32 cellular contexts compared by ENCODE assay signal in genomic region chr19:19635313-19635702, GRCh38.
"Had no signal": no experiment of that assay in that cellular context is flagged by ENCODE, and none has a peak within 500 bp of the region (broad histone marks: within the 10 kb centered on the region; RNA-seq: fewer than 3 reads in every experiment).

No MANE protein-coding gene starts in this region.

- H3K27me3 Mint-ChIP-seq: central memory CD8-positive, alpha-beta T cell; dendritic cell treated with granulocyte-macrophage colony-stimulating factor and Interleukin-4, amounts not matched to agents 40 ng/mL and 50 ng/mL, for 4 days; naive B cell; stimulated activated naive B cell treated with anti-CD40 and anti-IgM and Interleukin-4, amounts not matched to agents 10 μg/mL and 1 μg/mL and 100 μg/mL, for 72 hours had no signal

- H3K9me3 Mint-ChIP-seq: activated T-cell treated with anti-CD3 and anti-CD28 coated beads, Interleukin-2, amount 50 U/mL, for 4 hours; activated T-helper 2 cell treated with anti-CD3 and anti-CD28 coated beads, Interferon-gamma antibody, Interleukin-2, Interleukin-4, amounts not matched to agents 10 μg/mL and 5 μg/mL and 100 μg/mL, durations not matched to agents 14 hours and 24 hours and 36 hours; central memory CD8-positive, alpha-beta T cell; dendritic cell treated with granulocyte-macrophage colony-stimulating factor and Interleukin-4, amounts not matched to agents 40 ng/mL and 50 ng/mL, for 4 days; endodermal cell; mesothelial cell of epicardium; naive B cell; nephron progenitor cell; stimulated activated naive B cell treated with anti-CD40 and anti-IgM and Interleukin-4, amounts not matched to agents 10 μg/mL and 1 μg/mL and 100 μg/mL, for 72 hours; WTC11 had no signal

- H3K4me1 ChIP-seq: psoas muscle, sigmoid colon, stomach, thyroid gland, upper lobe of left lung, vagina had no signal

- H3K27ac Mint-ChIP-seq: activated T-helper 2 cell treated with anti-CD3 and anti-CD28 coated beads, Interferon-gamma antibody, Interleukin-2, Interleukin-4, amounts not matched to agents 10 μg/mL and 5 μg/mL and 100 μg/mL, durations not matched to agents 14 hours and 24 hours and 36 hours; dendritic cell treated with granulocyte-macrophage colony-stimulating factor and Interleukin-4, amounts not matched to agents 40 ng/mL and 50 ng/mL, for 4 days; endodermal cell; mesothelial cell of epicardium; nephron progenitor cell; WTC11 had no signal

- FAIRE-seq: keratinocyte, small intestine had no signal

- H2AFZ ChIP-seq: parathyroid adenoma had no signal

- H3K4me3 ChIP-seq: psoas muscle, sigmoid colon, stomach, thyroid gland, upper lobe of left lung, vagina had no signal

- H3K9me3 ChIP-seq: psoas muscle, sigmoid colon, stomach, thyroid gland, upper lobe of left lung, vagina had no signal

- H3K4me1 Mint-ChIP-seq: endodermal cell, mesothelial cell of epicardium had no signal

- H3K4me3 Mint-ChIP-seq: activated T-cell treated with anti-CD3 and anti-CD28 coated beads, Interleukin-2, amount 50 U/mL, for 4 hours; central memory CD8-positive, alpha-beta T cell; dendritic cell treated with granulocyte-macrophage colony-stimulating factor and Interleukin-4, amounts not matched to agents 40 ng/mL and 50 ng/mL, for 4 days; endodermal cell; mesothelial cell of epicardium; nephron progenitor cell; stimulated activated naive B cell treated with anti-CD40 and anti-IgM and Interleukin-4, amounts not matched to agents 10 μg/mL and 1 μg/mL and 100 μg/mL, for 72 hours; WTC11 had no signal

- H3K79me2 ChIP-seq: parathyroid adenoma had no signal

- H3K27ac ChIP-seq: parathyroid adenoma, psoas muscle, sigmoid colon, stomach, thyroid gland, upper lobe of left lung, vagina had no signal

- ATAC-seq: activated T-cell treated with anti-CD3 and anti-CD28 coated beads, Interleukin-2, amount 50 U/mL, for 4 hours; esophagus mucosa; left colon; psoas muscle; stimulated activated naive B cell treated with anti-CD40 and anti-IgM and Interleukin-4, amounts not matched to agents 10 μg/mL and 1 μg/mL and 100 μg/mL, for 72 hours; WTC11 had no signal

- H3K27me3 ChIP-seq: sigmoid colon, stomach, thyroid gland, upper lobe of left lung, vagina had no signal

- H3K9ac ChIP-seq: parathyroid adenoma had no signal

- DNase-seq: activated CD8-positive, alpha-beta memory T cell treated with anti-CD3 and anti-CD28 coated beads for 24 hours; activated CD8-positive, alpha-beta memory T cell treated with anti-CD3 and anti-CD28 coated beads, Interleukin-2, amount 50 U/mL, for 48 hours; activated T-cell treated with anti-CD3 and anti-CD28 coated beads, Interleukin-2, amount 50 U/mL, for 4 hours; anterior cingulate cortex; endodermal cell; foreskin fibroblast; head of caudate nucleus; hippocampal formation; left colon; mammary epithelial cell; naive B cell; nephron progenitor cell; nucleus accumbens; psoas muscle; sigmoid colon; small intestine; stimulated activated CD4-positive, alpha-beta T cell treated with anti-CD3 and anti-CD28 coated beads, Interleukin-4, amount 100 ng/mL, for 24 hours; stimulated activated naive B cell treated with anti-CD40 and anti-IgM and Interleukin-4, amounts not matched to agents 10 μg/mL and 1 μg/mL and 100 μg/mL, for 72 hours; stomach; SW 1271; T-helper 2 cell; thyroid gland had no signal
